Comparison of ENCODE assay signal across 10 cellular contexts in genomic region chr3:5051772-5052171, GRCh38.
DNase-seq lines count a peak whose midpoint lies in the region; ATAC-seq lines count a peak whose summit lies in the region.
"Had no signal": no experiment of that assay in that cellular context is flagged by ENCODE, and none has a peak within 500 bp of the region (broad histone marks: within the 10 kb centered on the region; RNA-seq: fewer than 3 reads in every experiment).

No MANE protein-coding gene starts in this region.

- DNase-seq in activated CD4-positive, alpha-beta T cell treated with anti-CD3 and anti-CD28 coated beads, Interleukin-2, amount 10 ng/mL, durations not matched to agents 24 days and 14 days: no peak
- DNase-seq in activated CD4-positive, alpha-beta T cell treated with anti-CD3 and anti-CD28 coated beads for 4 hours: no peak
- no peak for DNase-seq in stimulated activated naive CD8-positive, alpha-beta T cell treated with anti-CD3 and anti-CD28 coated beads, Interleukin-15, Interleukin-2, amounts not matched to agents 100 U/mL and 50 U/mL, for 24 hours
- DNase-seq in SKM-1 treated with dmso at 0.1 percent for 144 hours (lab: John Stamatoyannopoulos, UW; ENCODE audit: unreplicated experiment) (no peak), iPS-NIHi7 (ENCODE audit: extremely low spot score) (no peak), NCI-H1092 treated with DMSO at 0.1 percent for 48 hours (lab: John Stamatoyannopoulos, UW) (no peak)
- DNase-seq: kidney glomerular epithelial cell had no signal

- H3K36me3 Mint-ChIP-seq in activated CD4-positive, alpha-beta T cell treated with anti-CD3 and anti-CD28 coated beads, Interleukin-2, amount 10 ng/mL, durations not matched to agents 24 days and 14 days (ENCODE audit: low read depth): peaks cover 2% of the 10 kb centered on the region
- no peaks in the 10 kb centered on the region for H3K36me3 Mint-ChIP-seq in activated T-helper 17 cell treated with anti-CD3 and anti-CD28 coated beads, Interleukin-2, amount 50 U/mL, for 72 hours (ENCODE audit: low read depth)

- H3K27me3 Mint-ChIP-seq in activated CD4-positive, alpha-beta T cell treated with anti-CD3 and anti-CD28 coated beads, Interleukin-2, amount 10 ng/mL, durations not matched to agents 24 days and 14 days: no peaks in the 10 kb centered on the region
- no peaks in the 10 kb centered on the region for H3K27me3 Mint-ChIP-seq in activated T-helper 17 cell treated with anti-CD3 and anti-CD28 coated beads, Interleukin-2, amount 50 U/mL, for 72 hours

- peak overlapping the region; percentile 66 for H3K27ac Mint-ChIP-seq in activated CD4-positive, alpha-beta T cell treated with anti-CD3 and anti-CD28 coated beads, Interleukin-2, amount 10 ng/mL, durations not matched to agents 24 days and 14 days
- H3K27ac Mint-ChIP-seq in activated T-helper 17 cell treated with anti-CD3 and anti-CD28 coated beads, Interleukin-2, amount 50 U/mL, for 72 hours: peak overlapping the region; percentile 79
- H3K27ac Mint-ChIP-seq: GM23338 had no signal

- peak; percentile 56 for ATAC-seq in HG02884 (IDR thresholded peaks at IDR 0.05; ENCODE audit: unreplicated experiment)
- peak; percentile 90 for ATAC-seq in activated T-helper 17 cell treated with anti-CD3 and anti-CD28 coated beads, Interleukin-2, amount 50 U/mL, for 72 hours (replicated peaks)
- peak; percentile 70 for ATAC-seq in stimulated activated naive CD8-positive, alpha-beta T cell treated with anti-CD3 and anti-CD28 coated beads, Interleukin-15, Interleukin-2, amounts not matched to agents 100 U/mL and 50 U/mL, for 24 hours
- ATAC-seq: GM23338 had no signal

- peaks cover 40% of the 10 kb centered on the region for H3K4me1 Mint-ChIP-seq in activated CD4-positive, alpha-beta T cell treated with anti-CD3 and anti-CD28 coated beads, Interleukin-2, amount 10 ng/mL, durations not matched to agents 24 days and 14 days
- peaks cover 24% of the 10 kb centered on the region for H3K4me1 Mint-ChIP-seq in activated T-helper 17 cell treated with anti-CD3 and anti-CD28 coated beads, Interleukin-2, amount 50 U/mL, for 72 hours
- H3K4me1 Mint-ChIP-seq: GM23338 had no signal

- intact Hi-C loops in activated CD4-positive, alpha-beta T cell treated with anti-CD3 and anti-CD28 coated beads, Interleukin-2, amount 10 ng/mL, durations not matched to agents 24 days and 14 days (cut with micrococcal nuclease): loop anchor here (5.0 kb wide), 1 partner anchor 394 kb away; no protein-coding TSS in a partner anchor

- H3K4me3 Mint-ChIP-seq in activated CD4-positive, alpha-beta T cell treated with anti-CD3 and anti-CD28 coated beads, Interleukin-2, amount 10 ng/mL, durations not matched to agents 24 days and 14 days: no peak overlapping the region
- H3K4me3 Mint-ChIP-seq in activated T-helper 17 cell treated with anti-CD3 and anti-CD28 coated beads, Interleukin-2, amount 50 U/mL, for 72 hours: peak overlapping the region; percentile 30
- H3K4me3 Mint-ChIP-seq: GM23338 had no signal

- peaks cover 11% of the 10 kb centered on the region for H3K9me3 Mint-ChIP-seq in activated CD4-positive, alpha-beta T cell treated with anti-CD3 and anti-CD28 coated beads, Interleukin-2, amount 10 ng/mL, durations not matched to agents 24 days and 14 days
- peaks cover 5% of the 10 kb centered on the region for H3K9me3 Mint-ChIP-seq in activated T-helper 17 cell treated with anti-CD3 and anti-CD28 coated beads, Interleukin-2, amount 50 U/mL, for 72 hours
- H3K9me3 Mint-ChIP-seq: GM23338 had no signal
